1 cellular context compared by ENCODE assay signal in the genomic region with DNA sequence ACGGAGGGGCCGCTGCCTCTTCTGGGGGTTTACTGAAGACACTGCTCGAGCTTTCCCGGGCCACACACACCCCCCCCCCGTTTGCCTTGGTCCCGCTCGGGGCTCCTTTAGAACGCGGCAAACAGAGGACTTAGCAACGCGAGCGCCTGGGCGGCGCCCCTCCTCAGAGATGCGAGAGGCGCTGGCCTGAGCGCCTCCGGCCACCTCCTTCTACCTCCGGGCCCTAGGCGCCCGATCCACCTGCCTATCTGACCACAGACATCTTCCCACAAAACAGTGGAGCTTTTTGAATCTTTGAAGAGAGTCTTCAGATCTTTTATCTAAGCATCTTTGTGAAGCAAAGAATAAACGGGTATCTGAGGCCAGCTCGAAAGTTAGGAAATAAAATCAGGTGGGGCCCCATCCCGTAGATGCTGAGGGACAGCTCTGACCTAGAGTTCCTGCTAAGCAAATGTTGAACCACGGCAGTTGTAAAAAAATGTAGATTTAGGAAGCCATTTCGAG.
A peak's percentile ranks its signal among the peaks of the same experiment; 100 is the strongest.
TF ChIP-seq lines count a peak whose summit lies in the region.

No MANE protein-coding gene starts in this region.

TF ChIP-seq in K562, 482 proteins besides CTCF, POLR2A, EP300 and RAD21 (continued from another document):
- TF ChIP-seq ZBTB17 (CRISPR knock-in tag; IDR thresholded peaks at IDR 0.05) = 0 out of 2 replicates have a peak, but pooled peaks have one; percentile 69
- no peak for TF ChIP-seq CHD2 (IDR thresholded peaks at IDR 0.05; ENCODE audit: low read depth, low read length)
- TF ChIP-seq DDX20 (tag; IDR thresholded peaks at IDR 0.05; ENCODE audit: low read depth) = no peak
- TF ChIP-seq KLF1 (tag; IDR thresholded peaks at IDR 0.05) = peak; percentile 15; the same call in 1 of the 2 replicates
- TF ChIP-seq ZNF76 (CRISPR knock-in tag; IDR thresholded peaks at IDR 0.05; ENCODE audit: borderline replicate concordance) = no peak
- TF ChIP-seq ILF3 (IDR thresholded peaks at IDR 0.05; ENCODE audit: borderline replicate concordance) = no peak
- TF ChIP-seq RFX1 (IDR thresholded peaks at IDR 0.05) = peak; percentile 55
